In the genomic region with DNA sequence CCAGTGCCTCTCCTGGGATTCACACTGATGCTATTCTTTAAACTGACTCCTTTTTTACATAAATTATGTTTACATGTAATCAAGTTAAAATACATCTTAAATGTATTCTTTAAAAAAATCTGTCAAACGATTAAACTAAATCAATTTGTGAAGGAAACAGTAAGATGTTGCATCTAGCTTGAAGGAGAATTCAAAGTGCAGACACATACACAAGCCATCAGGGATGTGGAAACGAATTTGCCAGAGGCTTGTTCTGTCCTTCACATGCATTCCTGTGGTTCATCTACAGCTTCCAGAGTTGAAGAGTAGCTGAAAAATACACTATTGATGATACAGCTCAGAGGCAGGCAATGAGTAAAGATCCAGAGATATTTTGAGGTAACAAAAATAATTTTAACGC, we compare ENCODE assay signal across 27 cellular contexts. TPM values are rescaled to one million over a fixed set of nuclear protein-coding genes. Genes with fewer than 3 reads are reported as not detected.
"Had no signal": no experiment of that assay in that cellular context is flagged by ENCODE, and none has a peak within 500 bp of the region (broad histone marks: within the 10 kb centered on the region; RNA-seq: fewer than 3 reads in every experiment).

No MANE protein-coding gene starts in this region.

- ATAC-seq: gastrocnemius medialis; left lobe of liver; naive thymus-derived CD4-positive, alpha-beta T cell; stimulated activated naive B cell treated with anti-CD40 and anti-IgM and Interleukin-4, amounts not matched to agents 10 μg/mL and 1 μg/mL and 100 μg/mL, for 72 hours; upper lobe of right lung had no signal

- H3K4me2 ChIP-seq: neural progenitor cell had no signal

- H3K4me3 ChIP-seq: dorsolateral prefrontal cortex, gastrocnemius medialis, neural progenitor cell, prostate gland, right atrium auricular region, sigmoid colon, skin epidermis, spleen, thoracic aorta, transverse colon, upper lobe of right lung, uterus had no signal

- H3K27me3 ChIP-seq: dorsolateral prefrontal cortex, gastrocnemius medialis, neural progenitor cell, right atrium auricular region, sigmoid colon, spleen, transverse colon, upper lobe of right lung, uterus had no signal

- H3K9me3 ChIP-seq: gastrocnemius medialis, prostate gland had no signal

- H3K4me1 ChIP-seq: gastrocnemius medialis, neural progenitor cell, prostate gland, right atrium auricular region, sigmoid colon, spleen, transverse colon, upper lobe of right lung, uterus had no signal

- H3K36me3 ChIP-seq: gastrocnemius medialis, neural progenitor cell, prostate gland, right atrium auricular region, sigmoid colon, spleen, thoracic aorta, transverse colon, upper lobe of right lung, uterus had no signal

- H2AFZ ChIP-seq: neural progenitor cell had no signal

- H3K9ac ChIP-seq: neural progenitor cell had no signal

- H3K27ac ChIP-seq: dorsolateral prefrontal cortex, gastrocnemius medialis, neural progenitor cell, prostate gland, right atrium auricular region, sigmoid colon, skin epidermis, spleen, thoracic aorta, transverse colon, upper lobe of right lung, uterus had no signal

- DNase-seq: dorsolateral prefrontal cortex; effector CD4-positive, alpha-beta T cell; foreskin fibroblast; gastrocnemius medialis; head of caudate nucleus; kidney; mesendoderm; midbrain; naive thymus-derived CD4-positive, alpha-beta T cell; sigmoid colon; spleen; stimulated activated CD4-positive, alpha-beta T cell treated with anti-CD3 and anti-CD28 coated beads, Interleukin-2, amount 100 ng/mL, for 48 hours; stimulated activated naive B cell treated with anti-CD40 and anti-IgM and Interleukin-4, amounts not matched to agents 10 μg/mL and 1 μg/mL and 100 μg/mL, for 72 hours; transverse colon; upper lobe of right lung; uterus had no signal

RNA-seq across cellular contexts. Expression of a gene that starts 7.3 kb away (rescaled TPM):
- total RNA-seq: dorsolateral prefrontal cortex; gastrocnemius medialis; glomerular endothelial cell; kidney; left lobe of liver; liver; lung microvascular endothelial cell; mucosa of gallbladder; naive thymus-derived CD4-positive, alpha-beta T cell; osteocyte; prostate gland; right atrium auricular region; sigmoid colon; spleen; thoracic aorta; transverse colon; upper lobe of right lung; uterus had no signal

RNA-seq across cellular contexts. Expression of a gene that starts 15.0 kb away (rescaled TPM):
- total RNA-seq: dorsolateral prefrontal cortex; gastrocnemius medialis; glomerular endothelial cell; kidney; left lobe of liver; liver; lung microvascular endothelial cell; mucosa of gallbladder; naive thymus-derived CD4-positive, alpha-beta T cell; osteocyte; prostate gland; right atrium auricular region; sigmoid colon; spleen; thoracic aorta; transverse colon; upper lobe of right lung; uterus had no signal

RNA-seq across cellular contexts. Expression of a gene that starts 33.0 kb away (rescaled TPM):
- total RNA-seq: gastrocnemius medialis; glomerular endothelial cell; kidney; left lobe of liver; liver; lung microvascular endothelial cell; mucosa of gallbladder; naive thymus-derived CD4-positive, alpha-beta T cell; osteocyte; right atrium auricular region; sigmoid colon; spleen; thoracic aorta; transverse colon; upper lobe of right lung; uterus had no signal

RNA-seq across cellular contexts. Expression of a gene that starts 38.9 kb away (rescaled TPM):
- total RNA-seq: dorsolateral prefrontal cortex; gastrocnemius medialis; glomerular endothelial cell; kidney; lung microvascular endothelial cell; naive thymus-derived CD4-positive, alpha-beta T cell; osteocyte; right atrium auricular region; sigmoid colon; spleen; thoracic aorta; transverse colon; upper lobe of right lung; uterus had no signal

RNA-seq across cellular contexts. Expression of a gene that starts 42.2 kb away (rescaled TPM):
- total RNA-seq: dorsolateral prefrontal cortex; gastrocnemius medialis; glomerular endothelial cell; kidney; left lobe of liver; liver; lung microvascular endothelial cell; mucosa of gallbladder; naive thymus-derived CD4-positive, alpha-beta T cell; osteocyte; right atrium auricular region; sigmoid colon; spleen; thoracic aorta; transverse colon; upper lobe of right lung; uterus had no signal
